15 cellular contexts compared by ENCODE assay signal in the genomic region with DNA sequence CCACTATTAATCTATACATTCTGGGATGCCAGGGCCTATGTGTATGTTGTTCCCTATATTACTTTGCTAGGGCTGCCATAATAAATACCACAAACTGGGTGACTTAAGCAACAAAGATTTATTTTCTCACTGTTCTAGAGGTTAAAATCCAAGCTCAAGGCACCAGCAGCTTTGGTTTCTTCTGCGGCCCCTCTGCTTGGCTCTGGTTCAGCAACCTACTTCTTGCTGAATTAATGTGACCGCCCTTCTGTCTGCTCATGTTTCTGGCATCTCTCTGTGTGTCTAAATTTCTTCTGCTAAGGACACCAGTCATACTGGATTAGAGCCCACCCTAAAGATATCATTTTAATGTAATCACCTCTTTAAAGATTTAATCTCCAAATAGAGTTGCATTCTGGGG.
"Had no signal": no experiment of that assay in that cellular context is flagged by ENCODE, and none has a peak within 500 bp of the region (broad histone marks: within the 10 kb centered on the region; RNA-seq: fewer than 3 reads in every experiment).

No MANE protein-coding gene starts in this region.

- DNase-seq: cortex of kidney; dorsolateral prefrontal cortex; effector CD8-positive, alpha-beta T cell; foreskin melanocyte; head of caudate nucleus; hippocampal formation; mammary epithelial cell; mucosa of descending colon; naive thymus-derived CD8-positive, alpha-beta T cell; right cardiac atrium; stimulated activated CD4-positive, alpha-beta T cell treated with anti-CD3 and anti-CD28 coated beads, Interleukin-2, amount 100 ng/mL, for 48 hours; stimulated activated naive CD4-positive, alpha-beta T cell treated with Interleukin-2 at 50 U/mL for 16 hours; trophoblast cell had no signal

- H3K4me3 ChIP-seq: dorsolateral prefrontal cortex, mucosa of descending colon, smooth muscle cell had no signal

- ATAC-seq: left lobe of liver; mucosa of descending colon; naive thymus-derived CD8-positive, alpha-beta T cell; right cardiac atrium had no signal
